Comparison of ENCODE assay signal across 19 cellular contexts in genomic region chr16:89034573-89034961, GRCh38. TPM values are rescaled to one million over a fixed set of nuclear protein-coding genes. Genes with fewer than 3 reads are reported as not detected.
DNase-seq lines count a peak whose midpoint lies in the region; ATAC-seq and TF ChIP-seq lines count a peak whose summit lies in the region.
"Had no signal": no experiment of that assay in that cellular context is flagged by ENCODE, and none has a peak within 500 bp of the region (broad histone marks: within the 10 kb centered on the region; RNA-seq: fewer than 3 reads in every experiment).

No MANE protein-coding gene starts in this region.

- H3K27ac Mint-ChIP-seq in T-helper 17 cell (peak overlapping the region; percentile 14), immature natural killer cell (no peak overlapping the region)

- H3K9me3 Mint-ChIP-seq in immature natural killer cell = peaks cover 0 to 1% (median 0%) of the 10 kb centered on the region in 6 donors

- TF ChIP-seq CTCF in lower lobe of right lung (IDR thresholded peaks at IDR 0.05) (no peak), spleen (IDR thresholded peaks at IDR 0.05 in 8 of 11, conservative IDR thresholded peaks at IDR 0.05 in 3 of 11) (no peak), RWPE1 (conservative IDR thresholded peaks at IDR 0.05; ENCODE audit: low read depth) (no peak)

- H3K27me3 Mint-ChIP-seq in T-helper 17 cell (peaks cover 6% of the 10 kb centered on the region), immature natural killer cell (ENCODE audit: low read depth in 3 of 3) (peaks cover 6 to 8% (median 7%) of the 10 kb centered on the region in 3 donors)

- peaks cover 8% of the 10 kb centered on the region for H3K4me1 ChIP-seq in lower lobe of right lung
- peaks cover 0 to 32% (median 21%) of the 10 kb centered on the region in 6 donors for H3K4me1 ChIP-seq in spleen
- H3K4me1 ChIP-seq: SJCRH30 had no signal

- peaks cover 22% of the 10 kb centered on the region for H3K4me1 Mint-ChIP-seq in T-helper 17 cell
- H3K4me1 Mint-ChIP-seq in immature natural killer cell = peaks cover 9 to 12% of the 10 kb centered on the region in 2 donors

- intact Hi-C loops in Right ventricle myocardium inferior (cut with DNase I) (no loop called here), cardiac septum (cut with DNase I) (no loop called here), lower lobe of right lung (cut with DNase I) (no loop called here), spleen (cut with DNase I; ENCODE audit: low total_unique reads) (no loop called here)

- no peaks in the 10 kb centered on the region for H3K36me3 ChIP-seq in lower lobe of right lung
- H3K36me3 ChIP-seq in spleen = no peaks in the 10 kb centered on the region
- H3K36me3 ChIP-seq: SJCRH30 had no signal

- H3K27ac ChIP-seq in lower lobe of right lung = no peak overlapping the region
- no peak overlapping the region for H3K27ac ChIP-seq in spleen
- H3K27ac ChIP-seq in RWPE1 = no peak overlapping the region
- H3K27ac ChIP-seq: SJCRH30 had no signal

- peak; percentile 40 for DNase-seq in Right ventricle myocardium inferior (ENCODE audit: missing footprints)
- no peak for DNase-seq in cardiac septum (ENCODE audit: low spot score)
- no peak for DNase-seq in T-helper 17 cell
- peak; percentile 37 for DNase-seq in lower lobe of right lung
- DNase-seq in spleen = peak; percentile 61
- no peak for DNase-seq in ureter (ENCODE audit: low spot score)
- DNase-seq in immature natural killer cell = no peak
- no peak for DNase-seq in RWPE1 (ENCODE audit: low spot score)
- DNase-seq: 8988T, MM.1S, NCI-H1105, NCI-H2081 treated with DMSO at 0.1 percent for 48 hours, NCI-H446 treated with DMSO at 0.1 percent for 48 hours, NCI-H69, SJCRH30 had no signal

- TF ChIP-seq POLR2A in spleen (IDR thresholded peaks at IDR 0.05) = no peak

- POLR2A ChIA-PET in RWPE1 (lab: Yijun Ruan, JAX; ENCODE audit: low non-redundant PET) = no interaction called here

- 66 to 93% (median 74%) methylated on average over 5 to 10 of the region's 10 CpGs for WGBS in spleen, 5 donors

- H3K9me3 ChIP-seq in T-helper 17 cell (ENCODE audit: control insufficient read depth, low read length, poor library complexity, severe bottlenecking) = no peaks in the 10 kb centered on the region
- no peaks in the 10 kb centered on the region for H3K9me3 ChIP-seq in lower lobe of right lung
- peaks cover 0 to 8% (median 0%) of the 10 kb centered on the region in 8 donors for H3K9me3 ChIP-seq in spleen
- H3K9me3 ChIP-seq: SJCRH30 had no signal

- H3K36me3 Mint-ChIP-seq in T-helper 17 cell (ENCODE audit: low read depth) (no peaks in the 10 kb centered on the region), immature natural killer cell (no peaks in the 10 kb centered on the region)

- CTCF ChIA-PET in RWPE1 (lab: Yijun Ruan, JAX) = no interaction called here

- H3K4me3 Mint-ChIP-seq in T-helper 17 cell = peak overlapping the region; percentile 36
- H3K4me3 Mint-ChIP-seq in immature natural killer cell = no peak overlapping the region
- H3K4me3 Mint-ChIP-seq: CD14-positive monocyte had no signal

- H3K27me3 ChIP-seq in lower lobe of right lung (ENCODE audit: low read depth) = peaks cover 31% of the 10 kb centered on the region
- peaks cover 0 to 42% (median 20%) of the 10 kb centered on the region in 7 donors for H3K27me3 ChIP-seq in spleen (replicated peaks in 1 of 7)
- H3K27me3 ChIP-seq: SJCRH30 had no signal

- ATAC-seq in Right ventricle myocardium inferior = no peak
- no peak for ATAC-seq in T-helper 17 cell
- ATAC-seq in lower lobe of right lung = no peak

- H3K4me3 ChIP-seq in lower lobe of right lung (no peak overlapping the region), spleen (no peak overlapping the region)
- H3K4me3 ChIP-seq: SJCRH30 had no signal

RNA-seq across cellular contexts. Expression of gene CBFA2T3, which starts 57.6 kb away (rescaled TPM):
- total RNA-seq in Right ventricle myocardium inferior (11.1 TPM), cardiac septum (5.9 TPM), T-helper 17 cell (1 to 10 TPM; 3.2 to 4.4 TPM), lower lobe of right lung (14.3 TPM), spleen (10 to 100 TPM; 10.5 to 59.8 (median 56.3) TPM), ureter (11.2 TPM)
- polyA plus RNA-seq in spleen (10 to 100 TPM in 2 of 3 donors, 1 to 10 TPM in 1; 8.4 to 25.1 (median 14.3) TPM), immature natural killer cell (under 1 TPM in 2 of 3 donors, not detected in 1; 0.49 to 0.76 TPM)
- total RNA-seq: LHCN-M2, RPMI7951 had no signal
- polyA plus RNA-seq: AG04450 had no signal

RNA-seq across cellular contexts. Expression of gene ACSF3, which starts 59.1 kb away (rescaled TPM):
- 17.0 TPM for total RNA-seq in Right ventricle myocardium inferior
- total RNA-seq in cardiac septum = 14.7 TPM
- 10 to 100 TPM; 48.0 to 53.6 TPM for total RNA-seq in T-helper 17 cell
- total RNA-seq in lower lobe of right lung = 31.7 TPM
- 10 to 100 TPM; 39.9 to 68.1 (median 50.0) TPM for total RNA-seq in spleen
- polyA plus RNA-seq in spleen = 10 to 100 TPM; 35.4 to 50.2 (median 45.9) TPM
- total RNA-seq in ureter = 51.7 TPM
- polyA plus RNA-seq in immature natural killer cell = 10 to 100 TPM; 22.7 to 27.7 (median 24.1) TPM

Comparison
In these comparisons a context has a peak if more than half of its experiments do, and no peak if none do; other contexts are left out.
1. DNase-seq: peak in Right ventricle myocardium inferior (single experiment), lower lobe of right lung (single experiment) and spleen (single experiment); none in cardiac septum (single experiment), T-helper 17 cell (0 of 3), ureter (single experiment), immature natural killer cell (0 of 3) and RWPE1 (single experiment).